Comparison of ENCODE assay signal across 10 cellular contexts in genomic region chr4:154329268-154329858, GRCh38.
DNase-seq lines count a peak whose midpoint lies in the region; ATAC-seq and TF ChIP-seq lines count a peak whose summit lies in the region.
"Had no signal": no experiment of that assay in that cellular context is flagged by ENCODE, and none has a peak within 500 bp of the region (broad histone marks: within the 10 kb centered on the region; RNA-seq: fewer than 3 reads in every experiment).

No MANE protein-coding gene starts in this region.

- POLR2A ChIA-PET in PC-3 (lab: Charles Lee; ENCODE audit: unreplicated experiment) = no interaction called here

- H3K4me1 ChIP-seq in PC-3 (ENCODE audit: insufficient read depth, low read length) (no peaks in the 10 kb centered on the region), testis (peaks cover 9% of the 10 kb centered on the region)

- TF ChIP-seq POLR2A in testis (IDR thresholded peaks at IDR 0.05) = no peak

- H3F3A ChIP-seq in PC-3 (ENCODE audit: low read length, unreplicated experiment) = no peaks in the 10 kb centered on the region

- CTCF ChIA-PET in PC-3 (lab: Charles Lee) = no interaction called here

- no peak overlapping the region for H3K27ac ChIP-seq in PC-3 (ENCODE audit: low read length)
- no peak overlapping the region for H3K27ac ChIP-seq in testis

- H3K27me3 ChIP-seq in PC-3 (ENCODE audit: low read length) = peaks cover 33% of the 10 kb centered on the region
- H3K27me3 ChIP-seq in testis = no peaks in the 10 kb centered on the region

- intact Hi-C loops in PC-3 (cut with micrococcal nuclease) = loop anchor here (5.0 kb wide), 1 partner anchor 178 kb away; no protein-coding TSS in a partner anchor
- intact Hi-C loops in testis (cut with DNase I; ENCODE audit: low total_unique reads) = no loop called here

- TF ChIP-seq CTCF in PC-3 (conservative IDR thresholded peaks at IDR 0.05; ENCODE audit: low read depth, low read length) = peak; percentile 54
- TF ChIP-seq CTCF in fibroblast of the aortic adventitia (IDR thresholded peaks at IDR 0.05; ENCODE audit: insufficient read depth, low read length) = peak; percentile 36
- peak in 2 of 3 experiments; percentile 29 to 30 for TF ChIP-seq CTCF in testis (IDR thresholded peaks at IDR 0.05)

- H3K9me2 ChIP-seq in PC-3 (replicated peaks; ENCODE audit: low read length) = no peaks in the 10 kb centered on the region

- H3K79me2 ChIP-seq in PC-3 (ENCODE audit: low read length) = no peaks in the 10 kb centered on the region

- 62 to 66% methylated on average over 11 of the region's 11 CpGs for WGBS in testis, 2 donors

- ATAC-seq in PC-3 (peak; percentile 58), HG03139 (IDR thresholded peaks at IDR 0.05; ENCODE audit: unreplicated experiment) (no peak), GM18909 (IDR thresholded peaks at IDR 0.05; ENCODE audit: poor library complexity, unreplicated experiment) (no peak)

- H3K9me3 ChIP-seq in PC-3 (ENCODE audit: low read length) (no peaks in the 10 kb centered on the region), testis (no peaks in the 10 kb centered on the region)

- H3K36me3 ChIP-seq in PC-3 (ENCODE audit: low read depth, low read length) (no peaks in the 10 kb centered on the region), testis (ENCODE audit: low read depth, missing control alignments) (no peaks in the 10 kb centered on the region)

- peak overlapping the region; percentile 58 for H3K4me2 ChIP-seq in PC-3 (ENCODE audit: low read length)

- H3K4me3 ChIP-seq in PC-3 (ENCODE audit: low read length) (no peak overlapping the region), fibroblast of the aortic adventitia (ENCODE audit: low read depth, low read length) (no peak overlapping the region), testis (no peak overlapping the region)

- H2AFZ ChIP-seq in PC-3 (ENCODE audit: low read length) = peak overlapping the region; percentile 65; the same call in 1 of the 2 replicates

- no TSS peak for BruUV-seq in PC-3 (replicated peaks; lab: Mats Ljungman, UMichigan)

- DNase-seq in NCI-H510A treated with DMSO at 0.1 percent for 48 hours (lab: John Stamatoyannopoulos, UW) = peak; percentile 22
- DNase-seq in NCI-H510A (lab: John Stamatoyannopoulos, UW) = no peak
- peak; percentile 59 for DNase-seq in PC-3
- DNase-seq in fibroblast of the aortic adventitia (ENCODE audit: low read depth) = peak; percentile 44
- no peak for DNase-seq in testis
- DNase-seq in NCI-H1105 (lab: John Stamatoyannopoulos, UW) = no peak
- DNase-seq: DMS153, NCI-H1092 treated with DMSO at 0.1 percent for 48 hours had no signal

- H4K20me1 ChIP-seq in PC-3 (ENCODE audit: low read length) = no peaks in the 10 kb centered on the region

- H3K9ac ChIP-seq in PC-3 (ENCODE audit: low read length) = no peak overlapping the region

Comparison
In these comparisons a context has a peak if more than half of its experiments do, and no peak if none do; other contexts are left out.
1. DNase-seq: peak in NCI-H510A treated with DMSO at 0.1 percent for 48 hours (single experiment), PC-3 (single experiment) and fibroblast of the aortic adventitia (single experiment); none in NCI-H510A (single experiment), testis (single experiment) and NCI-H1105 (single experiment).
2. Peak in every context shown above with its lines, with median percentiles within 50 percentile points of each other: CTCF ChIP-seq.